ENCODE assay signal across 26 cellular contexts in the genomic region with DNA sequence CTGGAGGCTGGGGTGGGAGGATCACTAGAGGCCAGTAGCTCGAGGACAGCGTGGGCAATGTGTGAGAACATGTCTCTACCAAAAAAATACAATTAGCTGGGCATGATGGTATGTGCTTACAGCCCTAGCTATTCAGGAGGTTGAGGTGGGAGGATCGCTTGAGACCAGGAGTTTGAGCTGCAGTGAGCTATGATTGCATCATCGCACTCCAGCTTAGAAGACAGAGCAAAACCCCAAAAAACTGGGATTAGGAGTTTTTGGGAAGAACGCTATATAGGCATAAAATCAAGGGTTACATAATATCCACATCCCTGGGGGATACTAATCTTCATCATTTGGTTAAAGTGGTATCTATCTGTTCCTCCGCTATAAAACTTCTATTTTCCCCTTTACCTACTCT.
"Had no signal": no experiment of that assay in that cellular context is flagged by ENCODE, and none has a peak within 500 bp of the region (broad histone marks: within the 10 kb centered on the region; RNA-seq: fewer than 3 reads in every experiment).

No MANE protein-coding gene starts in this region.

- H3K9me3 ChIP-seq: pancreas, prostate gland had no signal

- H3K4me3 ChIP-seq: left lung, lower lobe of right lung, pancreas, prostate gland, sigmoid colon, spleen, suprapubic skin, thoracic aorta, tibial artery, uterus had no signal

- H3K27me3 ChIP-seq: pancreas, uterus had no signal

- DNase-seq: hypothalamus; immature natural killer cell; kidney; left colon; left lung; lower lobe of right lung; mammary epithelial cell; mesenchymal stem cell; naive thymus-derived CD8-positive, alpha-beta T cell; nucleus accumbens; pancreas; posterior cingulate gyrus; retina; right cardiac atrium; sigmoid colon; small intestine; spleen; stimulated activated CD4-positive, alpha-beta T cell treated with anti-CD3 and anti-CD28 coated beads, Interleukin-4, amount 100 ng/mL, for 24 hours; stimulated activated naive CD4-positive, alpha-beta T cell; tibial artery; uterus had no signal

- FAIRE-seq: islet of Langerhans, kidney, pancreas, small intestine had no signal

- H3K4me1 ChIP-seq: left lung, lower lobe of right lung, pancreas, prostate gland, sigmoid colon, spleen, suprapubic skin, tibial artery, uterus had no signal

- ATAC-seq: left colon; left lung; lower lobe of right lung; naive thymus-derived CD8-positive, alpha-beta T cell; pancreas; right cardiac atrium; stimulated activated effector memory CD8-positive, alpha-beta T cell treated with anti-CD3 and anti-CD28 coated beads, Interleukin-12 subunit alpha, Interleukin-12 subunit beta, amount 100 ng/mL, for 72 hours had no signal

- H3K36me3 ChIP-seq: left lung, lower lobe of right lung, pancreas, prostate gland, sigmoid colon, spleen, suprapubic skin, thoracic aorta, tibial artery, uterus had no signal

- H3K27ac ChIP-seq: left lung, lower lobe of right lung, pancreas, prostate gland, sigmoid colon, spleen, suprapubic skin, thoracic aorta, tibial artery, uterus had no signal
